Comparison of ENCODE assay signal across 7 cellular contexts in the genomic region with DNA sequence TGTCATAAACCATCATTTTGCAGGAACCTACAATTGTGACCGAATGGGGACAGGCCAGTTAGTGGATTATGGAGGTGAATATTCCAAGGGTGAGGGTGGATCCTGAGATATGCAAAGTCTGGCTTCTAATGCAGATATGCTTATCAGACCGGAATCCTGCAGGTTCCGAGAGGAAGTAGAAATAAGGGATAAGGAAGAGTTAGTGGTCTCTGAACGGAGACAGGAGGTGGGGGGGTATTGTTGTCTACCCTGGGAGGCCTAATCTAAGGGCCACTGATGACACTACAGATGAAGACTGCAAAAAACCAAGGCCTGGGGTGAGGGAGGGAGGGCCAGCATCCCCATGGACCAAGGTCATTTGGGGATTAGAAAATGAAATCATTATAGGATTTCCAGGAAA.
"Had no signal": no experiment of that assay in that cellular context is flagged by ENCODE, and none has a peak within 500 bp of the region (broad histone marks: within the 10 kb centered on the region; RNA-seq: fewer than 3 reads in every experiment).

No MANE protein-coding gene starts in this region.

- DNase-seq: H9, HCEC 1CT had no signal

- FAIRE-seq: H1, H54, HepG2 had no signal

- H3K4me2 ChIP-seq: GM23338 had no signal

- ATAC-seq: GM23338, HepG2 had no signal

- H3K27ac ChIP-seq: HL-60 had no signal

- H3K4me3 ChIP-seq: GM23338 had no signal

- H2AFZ ChIP-seq: GM23338 had no signal
